ENCODE assay signal across 8 cellular contexts in genomic region chr12:6684609-6685008, GRCh38. TPM values are rescaled to one million over a fixed set of nuclear protein-coding genes. Genes with fewer than 3 reads are reported as not detected.
A peak's percentile ranks its signal among the peaks of the same experiment; 100 is the strongest.
DNase-seq lines count a peak whose midpoint lies in the region; ATAC-seq and TF ChIP-seq lines count a peak whose summit lies in the region.

No MANE protein-coding gene starts in this region.

- H3K4me3 ChIP-seq in AG04450 (ENCODE audit: low read depth, low read length) (no peak overlapping the region), GM12865 (ENCODE audit: low read depth, low read length) (no peak overlapping the region)

- TF ChIP-seq CTCF in AG04450 (IDR thresholded peaks at IDR 0.05; ENCODE audit: low read depth, low read length) = peak; percentile 51
- TF ChIP-seq CTCF in GM12865 (IDR thresholded peaks at IDR 0.05; ENCODE audit: insufficient read depth, low read depth, low read length, missing control alignments) = peak; percentile 52

- no peaks in the 10 kb centered on the region for H3K9me3 ChIP-seq in AG04450 (ENCODE audit: control insufficient read depth, insufficient read depth, low read length)

- H3K36me3 Mint-ChIP-seq in activated naive CD4-positive, alpha-beta T cell treated with anti-CD3 and anti-CD28 coated beads, Interleukin-2, amount 50 U/mL, for 72 hours = peaks cover 10 to 26% of the 10 kb centered on the region in 2 donors

- H3K27me3 ChIP-seq in AG04450 (ENCODE audit: control insufficient read depth, insufficient read depth, low read length) = no peaks in the 10 kb centered on the region

- POLR2A ChIA-PET in AG04450 (lab: Yijun Ruan, JAX) = interaction anchor here (0.7 kb wide), 1 partner anchor 39 kb away, joined by 3 read pairs; the partner anchor contains the start of gene COPS7A

- H3K9me3 Mint-ChIP-seq in activated naive CD4-positive, alpha-beta T cell treated with anti-CD3 and anti-CD28 coated beads, Interleukin-2, amount 50 U/mL, for 72 hours = no peaks in the 10 kb centered on the region

- CTCF ChIA-PET in AG04450 (lab: Charles Lee) = interaction anchor here (0.5 to 1.6 kb wide), 14 partner anchors 12 to 1147 kb away, joined by 3 to 15 read pairs (median 3); partner anchors contain the start of genes LPAR5 and MLF2

- H3K27ac Mint-ChIP-seq in activated naive CD4-positive, alpha-beta T cell treated with anti-CD3 and anti-CD28 coated beads, Interleukin-2, amount 50 U/mL, for 72 hours = peak overlapping the region; percentile 10 to 39

- DNase-seq in AG04450 (ENCODE audit: low read depth, low spot score) = no peak
- peak; percentile 64 for DNase-seq in GM12865 (ENCODE audit: low read depth)
- DNase-seq in NCI-H526 (lab: John Stamatoyannopoulos, UW) = peak; percentile 20 to 55
- peak in 1 of 2 donors; percentile 67 for DNase-seq in activated naive CD4-positive, alpha-beta T cell treated with anti-CD3 and anti-CD28 coated beads, Interleukin-2, amount 50 U/mL, for 72 hours (ENCODE audit: low spot score in 2 of 2)
- peak; percentile 54 for DNase-seq in left kidney (ENCODE audit: low read depth, low spot score)

- no peak overlapping the region for H3K27ac ChIP-seq in AG04450 (ENCODE audit: low read depth, low read length)

- peak; percentile 1 to 2 for ATAC-seq in activated naive CD4-positive, alpha-beta T cell treated with anti-CD3 and anti-CD28 coated beads, Interleukin-2, amount 50 U/mL, for 72 hours
- no peak for ATAC-seq in HG02642 (IDR thresholded peaks at IDR 0.05; ENCODE audit: poor library complexity, unreplicated experiment)
- ATAC-seq in HG02884 (IDR thresholded peaks at IDR 0.05; ENCODE audit: unreplicated experiment) = no peak
- ATAC-seq in HG02678 (IDR thresholded peaks at IDR 0.05; ENCODE audit: unreplicated experiment) = no peak

RNA-seq across cellular contexts. Expression of gene ZNF384, which starts 4.6 kb away (rescaled TPM):
- polyA plus RNA-seq in AG04450 (2011; rRNA removed) = 39.3 and 44.3 TPM in 2 replicates
- polyA minus RNA-seq in AG04450 (2011; rRNA and poly(A)+ RNA removed) = 71.3 and 75.7 TPM in 2 replicates
- total RNA-seq in activated naive CD4-positive, alpha-beta T cell treated with anti-CD3 and anti-CD28 coated beads, Interleukin-2, amount 50 U/mL, for 72 hours = 10 to 100 TPM; 77.1 to 92.6 TPM

RNA-seq across cellular contexts. Expression of gene PIANP, which starts 16.0 kb away (rescaled TPM):
- polyA plus RNA-seq in AG04450 (2011; rRNA removed) = 1.2 and 2.2 TPM in 2 replicates
- polyA minus RNA-seq in AG04450 (2011; rRNA and poly(A)+ RNA removed) = 1.7 and 1.8 TPM in 2 replicates
- 1 to 10 TPM in 1 of 2 donors, not detected in 1; 1.3 TPM for total RNA-seq in activated naive CD4-positive, alpha-beta T cell treated with anti-CD3 and anti-CD28 coated beads, Interleukin-2, amount 50 U/mL, for 72 hours

RNA-seq across cellular contexts. Expression of gene ING4, which starts 21.7 kb away (rescaled TPM):
- polyA plus RNA-seq in AG04450 (2011; rRNA removed) = 58.6 and 66.6 TPM in 2 replicates
- polyA minus RNA-seq in AG04450 (2011; rRNA and poly(A)+ RNA removed) = 20.0 and 23.4 TPM in 2 replicates
- 10 to 100 TPM; 18.1 to 24.3 TPM for total RNA-seq in activated naive CD4-positive, alpha-beta T cell treated with anti-CD3 and anti-CD28 coated beads, Interleukin-2, amount 50 U/mL, for 72 hours

RNA-seq across cellular contexts. Expression of gene ACRBP, which starts 37.4 kb away (rescaled TPM):
- 0.41 and 0.64 TPM in 2 replicates for polyA plus RNA-seq in AG04450 (2011; rRNA removed)
- 0.78 TPM in 1 of 2 replicates, not detected in the other for polyA minus RNA-seq in AG04450 (2011; rRNA and poly(A)+ RNA removed)
- 1 to 10 TPM; 2.1 to 2.8 TPM for total RNA-seq in activated naive CD4-positive, alpha-beta T cell treated with anti-CD3 and anti-CD28 coated beads, Interleukin-2, amount 50 U/mL, for 72 hours

RNA-seq across cellular contexts. Expression of gene COPS7A, which starts 39.2 kb away (rescaled TPM):
- polyA plus RNA-seq in AG04450 (2011; rRNA removed) = 93.2 and 104 TPM in 2 replicates
- polyA minus RNA-seq in AG04450 (2011; rRNA and poly(A)+ RNA removed) = 36.2 and 42.9 TPM in 2 replicates
- 10 to 100 TPM; 34.2 to 42.9 TPM for total RNA-seq in activated naive CD4-positive, alpha-beta T cell treated with anti-CD3 and anti-CD28 coated beads, Interleukin-2, amount 50 U/mL, for 72 hours

Comparison
In these comparisons a context has a peak if more than half of its experiments do, and no peak if none do; other contexts are left out.
1. ATAC-seq: peak in activated naive CD4-positive, alpha-beta T cell treated with anti-CD3 and anti-CD28 coated beads, Interleukin-2, amount 50 U/mL, for 72 hours (2 of 2); none in HG02642 (single experiment), HG02884 (single experiment) and HG02678 (single experiment).